8 cellular contexts compared by ENCODE assay signal in genomic region chr1:207823880-207824566, GRCh38.
DNase-seq lines count a peak whose midpoint lies in the region; FAIRE-seq and TF ChIP-seq lines count a peak whose summit lies in the region.

No MANE protein-coding gene starts in this region.

- H2AFZ ChIP-seq in keratinocyte (ENCODE audit: control insufficient read depth, low read length) = no peak overlapping the region

- intact Hi-C loops in spleen (cut with DNase I; ENCODE audit: low total_unique reads) = no loop called here

- TF ChIP-seq POLR2A in GM19193 (IDR thresholded peaks at IDR 0.05; ENCODE audit: extremely low read depth, insufficient read depth, insufficient read length) (peak; percentile 70), spleen (IDR thresholded peaks at IDR 0.05) (peak; percentile 68 to 96 (median 86))

- H3K4me2 ChIP-seq in keratinocyte (ENCODE audit: control insufficient read depth, extremely low read depth, insufficient read depth, low read depth, low read length) = peak overlapping the region; percentile 49

- peaks cover 0 to 7% (median 0%) of the 10 kb centered on the region in 3 donors for H3K9me3 Mint-ChIP-seq in IgD-negative memory B cell

- H3K9me1 ChIP-seq in keratinocyte (ENCODE audit: control insufficient read depth, extremely low read depth, insufficient read depth, low read length) = peaks cover 3% of the 10 kb centered on the region

- peaks cover 44 to 69% (median 51%) of the 10 kb centered on the region in 3 donors for H3K4me1 Mint-ChIP-seq in IgD-negative memory B cell

- H3K27ac ChIP-seq in keratinocyte (ENCODE audit: control insufficient read depth, insufficient read depth, low read length) (peak overlapping the region; percentile 87), spleen (peak overlapping the region; percentile 94 to 98 (median 96))

- H3K27ac Mint-ChIP-seq in IgD-negative memory B cell = peak overlapping the region; percentile 97 to 100 (median 99)

- no peaks in the 10 kb centered on the region for H3K36me3 ChIP-seq in BE2C
- H3K36me3 ChIP-seq in keratinocyte (ENCODE audit: control insufficient read depth in 2 of 2, extremely low read depth in 1 of 2, insufficient read depth in 2 of 2, low read length in 2 of 2) = peaks cover 11 to 14% of the 10 kb centered on the region in 2 experiments
- peaks cover 0 to 32% (median 5%) of the 10 kb centered on the region in 6 donors for H3K36me3 ChIP-seq in spleen

- H3K4me3 ChIP-seq in BE2C (ENCODE audit: low read depth, low read length) = peak overlapping the region; percentile 75
- H3K4me3 ChIP-seq in cardiac fibroblast (replicated peaks in 1 of 2; ENCODE audit: low read depth in 2 of 2, low read length in 2 of 2) = peak overlapping the region in 1 of 2 donors; percentile 46
- no peak overlapping the region for H3K4me3 ChIP-seq in keratinocyte (ENCODE audit: control insufficient read depth in 2 of 3, extremely low read depth in 1 of 3, insufficient read depth in 2 of 3, low read depth in 1 of 3, low read length in 3 of 3)
- H3K4me3 ChIP-seq in spleen = peak overlapping the region; percentile 48 to 86 (median 60)

- H3K4me3 Mint-ChIP-seq in IgD-negative memory B cell = peak overlapping the region; percentile 92 to 100 (median 98)

- DNase-seq in BE2C (peak; percentile 76), cardiac fibroblast (ENCODE audit: low read depth in 2 of 2) (peak; percentile 98 to 99), keratinocyte (ENCODE audit: low read depth, low spot score) (peak; percentile 92), spleen (peak; percentile 91), NCI-H146 (lab: John Stamatoyannopoulos, UW) (no peak)
- peak; percentile 63 for DNase-seq in activated CD4-positive, CD25-positive, alpha-beta regulatory T cell treated with anti-CD3 and anti-CD28 coated beads, Interleukin-2, amount 50 U/mL, for 16 hours (ENCODE audit: low read depth, low spot score)

- H3K9me3 ChIP-seq in BE2C (no peaks in the 10 kb centered on the region), keratinocyte (ENCODE audit: control insufficient read depth, low read depth, low read length) (no peaks in the 10 kb centered on the region), spleen (no peaks in the 10 kb centered on the region)

- peaks cover 65% of the 10 kb centered on the region for H3K79me2 ChIP-seq in keratinocyte (ENCODE audit: control insufficient read depth, insufficient read depth, low read length)

- no peaks in the 10 kb centered on the region for H3K27me3 Mint-ChIP-seq in IgD-negative memory B cell

- dilution Hi-C loops in keratinocyte (cut with MboI; ENCODE audit: extremely low pct_ligation_motif_present, low sequenced_read_pairs) = no loop called here

- H3K4me1 ChIP-seq in BE2C (no peaks in the 10 kb centered on the region), keratinocyte (ENCODE audit: control insufficient read depth, extremely low read depth, insufficient read depth, low read length) (peaks cover 41% of the 10 kb centered on the region), spleen (peaks cover 78 to 100% (median 97%) of the 10 kb centered on the region in 6 donors)

- TF ChIP-seq CTCF in BE2C (IDR thresholded peaks at IDR 0.05; ENCODE audit: low read depth, low read length) (peak; percentile 70), cardiac fibroblast (IDR thresholded peaks at IDR 0.05; ENCODE audit: low read depth, low read length) (peak; percentile 67), keratinocyte (optimal IDR thresholded peaks at IDR 0.05 in 1 of 3, IDR thresholded peaks at IDR 0.05 in 1 of 3, conservative IDR thresholded peaks at IDR 0.05 in 1 of 3; ENCODE audit: extremely low read depth in 1 of 3, insufficient read depth in 2 of 3, low read length in 3 of 3) (peak; percentile 55 to 79 (median 70)), spleen (IDR thresholded peaks at IDR 0.05 in 8 of 11, conservative IDR thresholded peaks at IDR 0.05 in 3 of 11) (peak; percentile 63 to 100 (median 85))

- H4K20me1 ChIP-seq in keratinocyte (ENCODE audit: control insufficient read depth, extremely low read depth, insufficient read depth, low read length) = no peaks in the 10 kb centered on the region

- H3K9ac ChIP-seq in keratinocyte (ENCODE audit: control insufficient read depth, extremely low read depth, insufficient read depth, low read length) = peak overlapping the region; percentile 39

- H3K36me3 Mint-ChIP-seq in IgD-negative memory B cell = peaks cover 7% of the 10 kb centered on the region

- H3K27me3 ChIP-seq in BE2C (no peaks in the 10 kb centered on the region), keratinocyte (ENCODE audit: control insufficient read depth, extremely low read depth, insufficient read depth, low read length) (no peaks in the 10 kb centered on the region), spleen (replicated peaks in 1 of 7) (no peaks in the 10 kb centered on the region)

- 1 to 11% (median 6%) methylated on average over 9 of the region's 9 CpGs for WGBS in spleen, 5 donors

- peak; percentile 72 for FAIRE-seq in keratinocyte (lab: Jason Lieb, UNC)

Comparison
In these comparisons a context has a peak if more than half of its experiments do, and no peak if none do; other contexts are left out.
1. H3K4me3 ChIP-seq: peak in BE2C (single experiment) and spleen (8 of 8); none in keratinocyte (0 of 3).
2. Peak in every context shown above with its lines, with median percentiles within 50 percentile points of each other: CTCF ChIP-seq.